Comparison of ENCODE assay signal across 2 cellular contexts in genomic region chr12:56851462-56851861, GRCh38.
TF ChIP-seq lines count a peak whose summit lies in the region.

No MANE protein-coding gene starts in this region.

TF ChIP-seq in SK-N-SH, 30 proteins besides CTCF, POLR2A, EP300 and RAD21 (continued from another document):
- TF ChIP-seq, protein P1, sequence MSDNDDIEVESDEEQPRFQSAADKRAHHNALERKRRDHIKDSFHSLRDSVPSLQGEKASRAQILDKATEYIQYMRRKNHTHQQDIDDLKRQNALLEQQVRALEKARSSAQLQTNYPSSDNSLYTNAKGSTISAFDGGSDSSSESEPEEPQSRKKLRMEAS (IDR thresholded peaks at IDR 0.05; ENCODE audit: low read depth): no peak
- TF ChIP-seq ELF1 (IDR thresholded peaks at IDR 0.05) (no peak), MXI1 (IDR thresholded peaks at IDR 0.05; ENCODE audit: low read depth, low read length) (no peak), USF1 (IDR thresholded peaks at IDR 0.05; ENCODE audit: borderline replicate concordance, low read depth) (no peak), RCOR1 (IDR thresholded peaks at IDR 0.05; ENCODE audit: low read length) (no peak), NRF1 (IDR thresholded peaks at IDR 0.05; ENCODE audit: low read depth, low read length) (no peak), GABPA (IDR thresholded peaks at IDR 0.05; ENCODE audit: low read depth) (no peak), JUND (IDR thresholded peaks at IDR 0.05) (no peak)
- TF ChIP-seq, protein P2, sequence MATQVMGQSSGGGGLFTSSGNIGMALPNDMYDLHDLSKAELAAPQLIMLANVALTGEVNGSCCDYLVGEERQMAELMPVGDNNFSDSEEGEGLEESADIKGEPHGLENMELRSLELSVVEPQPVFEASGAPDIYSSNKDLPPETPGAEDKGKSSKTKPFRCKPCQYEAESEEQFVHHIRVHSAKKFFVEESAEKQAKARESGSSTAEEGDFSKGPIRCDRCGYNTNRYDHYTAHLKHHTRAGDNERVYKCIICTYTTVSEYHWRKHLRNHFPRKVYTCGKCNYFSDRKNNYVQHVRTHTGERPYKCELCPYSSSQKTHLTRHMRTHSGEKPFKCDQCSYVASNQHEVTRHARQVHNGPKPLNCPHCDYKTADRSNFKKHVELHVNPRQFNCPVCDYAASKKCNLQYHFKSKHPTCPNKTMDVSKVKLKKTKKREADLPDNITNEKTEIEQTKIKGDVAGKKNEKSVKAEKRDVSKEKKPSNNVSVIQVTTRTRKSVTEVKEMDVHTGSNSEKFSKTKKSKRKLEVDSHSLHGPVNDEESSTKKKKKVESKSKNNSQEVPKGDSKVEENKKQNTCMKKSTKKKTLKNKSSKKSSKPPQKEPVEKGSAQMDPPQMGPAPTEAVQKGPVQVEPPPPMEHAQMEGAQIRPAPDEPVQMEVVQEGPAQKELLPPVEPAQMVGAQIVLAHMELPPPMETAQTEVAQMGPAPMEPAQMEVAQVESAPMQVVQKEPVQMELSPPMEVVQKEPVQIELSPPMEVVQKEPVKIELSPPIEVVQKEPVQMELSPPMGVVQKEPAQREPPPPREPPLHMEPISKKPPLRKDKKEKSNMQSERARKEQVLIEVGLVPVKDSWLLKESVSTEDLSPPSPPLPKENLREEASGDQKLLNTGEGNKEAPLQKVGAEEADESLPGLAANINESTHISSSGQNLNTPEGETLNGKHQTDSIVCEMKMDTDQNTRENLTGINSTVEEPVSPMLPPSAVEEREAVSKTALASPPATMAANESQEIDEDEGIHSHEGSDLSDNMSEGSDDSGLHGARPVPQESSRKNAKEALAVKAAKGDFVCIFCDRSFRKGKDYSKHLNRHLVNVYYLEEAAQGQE (IDR thresholded peaks at IDR 0.05; ENCODE audit: low read depth, low read length): no peak

TF ChIP-seq in K562, 482 proteins besides CTCF, POLR2A, EP300 and RAD21 (continued from another document):
- no peak for TF ChIP-seq ELF1 (tag; IDR thresholded peaks at IDR 0.05)
- TF ChIP-seq FOXK2 (conservative IDR thresholded peaks at IDR 0.05 in 1 of 2, IDR thresholded peaks at IDR 0.05 in 1 of 2; ENCODE audit: low read depth in 2 of 2): no peak
- no peak for TF ChIP-seq ZNF639 (CRISPR knock-in tag; conservative IDR thresholded peaks at IDR 0.05 in 1 of 2, IDR thresholded peaks at IDR 0.05 in 1 of 2)
- TF ChIP-seq POLR2H (tag; IDR thresholded peaks at IDR 0.05; ENCODE audit: low read depth): no peak
- TF ChIP-seq NCOR1 (IDR thresholded peaks at IDR 0.05): no peak
- no peak for TF ChIP-seq THRB (CRISPR knock-in tag; conservative IDR thresholded peaks at IDR 0.05)
TF ChIP-seq in K562: peak in this region for 2.
